Comparison of ENCODE assay signal across 29 cellular contexts in the genomic region with DNA sequence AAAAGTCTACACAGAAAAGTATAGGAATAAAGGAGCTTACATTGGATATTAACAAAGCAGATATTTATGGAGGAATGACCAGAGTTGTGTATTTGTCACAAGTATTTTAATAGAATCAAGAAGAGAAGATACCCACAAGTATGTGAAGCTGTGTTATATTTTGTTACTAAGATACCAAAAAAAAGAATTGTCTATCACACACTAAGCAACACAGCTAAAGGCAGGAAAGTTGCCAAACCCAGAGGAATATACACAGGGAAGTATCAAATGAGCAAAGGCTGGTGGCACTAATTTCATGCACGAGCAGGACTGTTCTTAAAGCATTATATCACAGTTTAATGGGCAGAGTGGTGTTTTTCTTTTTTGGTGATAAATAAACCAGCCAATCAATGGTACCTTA. TPM values are rescaled to one million over a fixed set of nuclear protein-coding genes. Genes with fewer than 3 reads are reported as not detected.
"Had no signal": no experiment of that assay in that cellular context is flagged by ENCODE, and none has a peak within 500 bp of the region (broad histone marks: within the 10 kb centered on the region; RNA-seq: fewer than 3 reads in every experiment).

No MANE protein-coding gene starts in this region.

- DNase-seq: activated B cell treated with CpG ODN at 0.5 μM for 24 hours; activated CD4-positive, alpha-beta T cell treated with anti-CD3 and anti-CD28 coated beads for 36 hours; activated CD8-positive, alpha-beta memory T cell treated with anti-CD3 and anti-CD28 coated beads, Interleukin-2, amount 10 ng/mL, durations not matched to agents 7 days and 5 days; activated CD8-positive, alpha-beta T cell treated with anti-CD3 and anti-CD28 coated beads, Interleukin-2, amount 10 ng/mL, durations not matched to agents 7 days and 5 days; activated naive CD4-positive, alpha-beta T cell; activated T-cell treated with anti-CD3 and anti-CD28 coated beads, Interleukin-2, amount 50 U/mL, for 48 hours; islet precursor cell; left ventricle myocardium superior; naive thymus-derived CD4-positive, alpha-beta T cell; pancreas; retina; small intestine; stimulated activated CD4-positive, alpha-beta T cell treated with anti-CD3 and anti-CD28 coated beads, Interleukin-1b, Interleukin-23, amount 100 ng/mL, for 48 hours; stimulated activated CD4-positive, alpha-beta T cell treated with anti-CD3 and anti-CD28 coated beads, Interleukin-4, amount 100 ng/mL, for 4 hours; stimulated activated CD8-positive, alpha-beta memory T cell treated with anti-CD3 and anti-CD28 coated beads, Interleukin-4, amount 100 ng/mL, for 48 hours; stomach; T-helper 2 cell; thyroid gland; upper lobe of right lung had no signal

- H3K4me3 ChIP-seq: ascending aorta, pancreas, prostate gland, stomach, thyroid gland, upper lobe of right lung had no signal

- H3K4me1 Mint-ChIP-seq: activated B cell treated with CpG ODN at 0.5 μM for 24 hours; activated CD8-positive, alpha-beta memory T cell treated with anti-CD3 and anti-CD28 coated beads, Interleukin-2, amount 10 ng/mL, durations not matched to agents 7 days and 5 days; naive thymus-derived CD4-positive, alpha-beta T cell; stimulated activated memory B cell treated with anti-CD40 and anti-IgM and Interleukin-4, amounts not matched to agents 10 μg/mL and 1 μg/mL and 100 μg/mL, for 72 hours had no signal

- H3K4me1 ChIP-seq: ascending aorta, pancreas, prostate gland, stomach, thyroid gland, upper lobe of right lung had no signal

- H3K4me3 Mint-ChIP-seq: activated B cell treated with CpG ODN at 0.5 μM for 24 hours; activated CD4-positive, alpha-beta T cell treated with anti-CD3 and anti-CD28 coated beads for 36 hours; activated CD8-positive, alpha-beta memory T cell treated with anti-CD3 and anti-CD28 coated beads, Interleukin-2, amount 10 ng/mL, durations not matched to agents 7 days and 5 days; activated CD8-positive, alpha-beta T cell treated with anti-CD3 and anti-CD28 coated beads, Interleukin-2, amount 10 ng/mL, durations not matched to agents 7 days and 5 days; activated naive CD8-positive, alpha-beta T cell; dendritic cell treated with granulocyte-macrophage colony-stimulating factor and Interleukin-4, amounts not matched to agents 40 ng/mL and 50 ng/mL, for 4 days; endodermal cell; mesothelial cell of epicardium; naive thymus-derived CD4-positive, alpha-beta T cell; stimulated activated memory B cell treated with anti-CD40 and anti-IgM and Interleukin-4, amounts not matched to agents 10 μg/mL and 1 μg/mL and 100 μg/mL, for 72 hours had no signal

- H3K9me3 Mint-ChIP-seq: activated T-helper 2 cell treated with anti-CD3 and anti-CD28 coated beads, Interferon-gamma antibody, Interleukin-2, Interleukin-4, amounts not matched to agents 10 μg/mL and 5 μg/mL and 100 μg/mL, durations not matched to agents 14 hours and 24 hours and 36 hours; endodermal cell; mesothelial cell of epicardium had no signal

- H3K27ac ChIP-seq: ascending aorta, pancreas, prostate gland, stomach, thyroid gland, upper lobe of right lung had no signal

- H3K27me3 ChIP-seq: ascending aorta, pancreas, stomach, thyroid gland, upper lobe of right lung had no signal

- H3K36me3 ChIP-seq: ascending aorta, pancreas, prostate gland, stomach, thyroid gland, upper lobe of right lung had no signal

- H3K27me3 Mint-ChIP-seq: activated B cell treated with CpG ODN at 0.5 μM for 24 hours; dendritic cell treated with granulocyte-macrophage colony-stimulating factor and Interleukin-4, amounts not matched to agents 40 ng/mL and 50 ng/mL, for 4 days had no signal

- H3K9me3 ChIP-seq: ascending aorta, pancreas, prostate gland, stomach, thyroid gland, upper lobe of right lung had no signal

- ATAC-seq: activated CD8-positive, alpha-beta memory T cell treated with anti-CD3 and anti-CD28 coated beads, Interleukin-2, amount 10 ng/mL, durations not matched to agents 7 days and 5 days; activated CD8-positive, alpha-beta T cell treated with anti-CD3 and anti-CD28 coated beads, Interleukin-2, amount 10 ng/mL, durations not matched to agents 7 days and 5 days; esophagus mucosa; left ventricle myocardium superior; naive thymus-derived CD4-positive, alpha-beta T cell; pancreas; sciatic nerve; stimulated activated memory B cell treated with anti-CD40 and anti-IgM and Interleukin-4, amounts not matched to agents 10 μg/mL and 1 μg/mL and 100 μg/mL, for 72 hours; upper lobe of right lung had no signal

- H3K27ac Mint-ChIP-seq: activated B cell treated with CpG ODN at 0.5 μM for 24 hours; activated CD4-positive, alpha-beta T cell treated with anti-CD3 and anti-CD28 coated beads for 36 hours; activated CD8-positive, alpha-beta memory T cell treated with anti-CD3 and anti-CD28 coated beads, Interleukin-2, amount 10 ng/mL, durations not matched to agents 7 days and 5 days; activated CD8-positive, alpha-beta T cell treated with anti-CD3 and anti-CD28 coated beads, Interleukin-2, amount 10 ng/mL, durations not matched to agents 7 days and 5 days; activated naive CD8-positive, alpha-beta T cell; activated T-helper 2 cell treated with anti-CD3 and anti-CD28 coated beads, Interferon-gamma antibody, Interleukin-2, Interleukin-4, amounts not matched to agents 10 μg/mL and 5 μg/mL and 100 μg/mL, durations not matched to agents 14 hours and 24 hours and 36 hours; dendritic cell treated with granulocyte-macrophage colony-stimulating factor and Interleukin-4, amounts not matched to agents 40 ng/mL and 50 ng/mL, for 4 days; endodermal cell; mesothelial cell of epicardium; naive thymus-derived CD4-positive, alpha-beta T cell; stimulated activated memory B cell treated with anti-CD40 and anti-IgM and Interleukin-4, amounts not matched to agents 10 μg/mL and 1 μg/mL and 100 μg/mL, for 72 hours had no signal

RNA-seq across cellular contexts. Expression of a gene that starts 30.9 kb away (rescaled TPM):
- total RNA-seq: activated CD8-positive, alpha-beta T cell treated with anti-CD3 and anti-CD28 coated beads, Interleukin-2, amount 10 ng/mL, durations not matched to agents 7 days and 5 days had no signal
- polyA plus RNA-seq: naive thymus-derived CD4-positive, alpha-beta T cell had no signal
